Comparison of ENCODE assay signal across 8 cellular contexts in genomic region chr9:127423591-127423933, GRCh38. TPM values are rescaled to one million over a fixed set of nuclear protein-coding genes. Genes with fewer than 3 reads are reported as not detected.
DNase-seq lines count a peak whose midpoint lies in the region; ATAC-seq, FAIRE-seq and TF ChIP-seq lines count a peak whose summit lies in the region.

No MANE protein-coding gene starts in this region.

- peak overlapping the region; percentile 95 for H2AFZ ChIP-seq in ACC112 (ENCODE audit: low read length, unreplicated experiment)

- H3K4me3 ChIP-seq in ACC112 (ENCODE audit: low read depth, low read length) (peak overlapping the region; percentile 88), bronchial epithelial cell (ENCODE audit: low read depth, low read length) (peak overlapping the region; percentile 58), mononuclear cell (ENCODE audit: low read length) (peak overlapping the region; percentile 83)

- FAIRE-seq in bronchial epithelial cell (lab: Jason Lieb, UNC) (no peak), GM12891 (lab: Jason Lieb, UNC) (no peak)

- H3K4me1 ChIP-seq in ACC112 (ENCODE audit: control insufficient read depth, insufficient read depth, low read length, unreplicated experiment) (peaks cover 15% of the 10 kb centered on the region), mononuclear cell (ENCODE audit: insufficient read depth, low read length) (peaks cover 34% of the 10 kb centered on the region)

- TF ChIP-seq CTCF in bronchial epithelial cell (IDR thresholded peaks at IDR 0.05; ENCODE audit: insufficient read depth, low read length, severe bottlenecking) = no peak

- TF ChIP-seq POLR2A in GM12891 (IDR thresholded peaks at IDR 0.05; ENCODE audit: low read depth, low read length) = no peak

- H3K27me3 ChIP-seq in ACC112 (ENCODE audit: insufficient read depth, low read length) (no peaks in the 10 kb centered on the region), bronchial epithelial cell (ENCODE audit: control insufficient read depth, insufficient read depth, low read length) (no peaks in the 10 kb centered on the region), mononuclear cell (ENCODE audit: insufficient read depth, low read length) (no peaks in the 10 kb centered on the region)

- ATAC-seq in HG02943 (IDR thresholded peaks at IDR 0.05; ENCODE audit: low read depth, unreplicated experiment) (peak; percentile 3), GM18858 (IDR thresholded peaks at IDR 0.05; ENCODE audit: unreplicated experiment) (no peak), HG03521 (IDR thresholded peaks at IDR 0.05; ENCODE audit: unreplicated experiment) (no peak)

- peaks cover 41% of the 10 kb centered on the region for H3K79me2 ChIP-seq in ACC112 (ENCODE audit: control insufficient read depth, insufficient read depth, low read length, unreplicated experiment)

- H3K9me3 ChIP-seq in mononuclear cell (ENCODE audit: low read depth, low read length) = no peaks in the 10 kb centered on the region

- H3K27ac ChIP-seq in ACC112 (ENCODE audit: low read depth, low read length) = peak overlapping the region; percentile 68

- H3K36me3 ChIP-seq in ACC112 (ENCODE audit: insufficient read depth, low read length) (no peaks in the 10 kb centered on the region), bronchial epithelial cell (ENCODE audit: control insufficient read depth, insufficient read depth, low read length) (peaks cover 2% of the 10 kb centered on the region)

- DNase-seq in bronchial epithelial cell (ENCODE audit: low read depth) (no peak), C1 segment of cervical spinal cord (lab: John Stamatoyannopoulos, UW) (no peak), GM12891 (ENCODE audit: insufficient read length, low spot score) (no peak)

TF ChIP-seq in GM12891, 5 proteins besides CTCF, POLR2A, EP300 and RAD21:
- TF ChIP-seq TAF1 (IDR thresholded peaks at IDR 0.05; ENCODE audit: low read depth, low read length) = no peak
- no peak for TF ChIP-seq PAX5 (IDR thresholded peaks at IDR 0.05; ENCODE audit: insufficient read depth, low read length, severe bottlenecking)
- no peak for TF ChIP-seq POLR2AphosphoS5 (IDR thresholded peaks at IDR 0.05; ENCODE audit: low read depth, low read length)
- no peak for TF ChIP-seq POU2F2 (IDR thresholded peaks at IDR 0.05; ENCODE audit: low read depth, low read length)
- no peak for TF ChIP-seq SPI1 (IDR thresholded peaks at IDR 0.05; ENCODE audit: low read depth, low read length)

RNA-seq across cellular contexts. Expression of gene ZNF79, which starts 0.6 kb away (rescaled TPM):
- 12.8 and 14.0 TPM in 2 replicates for total RNA-seq in bronchial epithelial cell
- 9.7 TPM for total RNA-seq in mononuclear cell
- 4.2 TPM for polyA plus RNA-seq in GM12891 (2012; ENCODE audit: low read depth, missing spikeins)

RNA-seq across cellular contexts. Expression of gene SLC2A8, which starts 26.6 kb away (rescaled TPM):
- 4.5 and 7.0 TPM in 2 replicates for total RNA-seq in bronchial epithelial cell
- total RNA-seq in mononuclear cell = 2.2 TPM
- 2.9 TPM for polyA plus RNA-seq in GM12891 (2012; ENCODE audit: low read depth, missing spikeins)

RNA-seq across cellular contexts. Expression of gene RPL12, which starts 27.6 kb away (rescaled TPM):
- total RNA-seq in bronchial epithelial cell (2,552 and 3,707 TPM in 2 replicates), mononuclear cell (2,145 TPM)
- 4,932 TPM for polyA plus RNA-seq in GM12891 (2012; ENCODE audit: low read depth, missing spikeins)

RNA-seq across cellular contexts. Expression of gene LRSAM1, which starts 27.7 kb away (rescaled TPM):
- total RNA-seq in bronchial epithelial cell (5.3 and 10.9 TPM in 2 replicates), mononuclear cell (6.8 TPM)
- polyA plus RNA-seq in GM12891 (2012; ENCODE audit: low read depth, missing spikeins) = 13.1 TPM
